ENCODE assay signal across 1 cellular context in genomic region chr10:14879801-14880193, GRCh38.
A peak's percentile ranks its signal among the peaks of the same experiment; 100 is the strongest.
TF ChIP-seq lines count a peak whose summit lies in the region.

No MANE protein-coding gene starts in this region.

TF ChIP-seq in K562, 482 proteins besides CTCF, POLR2A, EP300 and RAD21:
- no peak for TF ChIP-seq DDX20 (tag; IDR thresholded peaks at IDR 0.05; ENCODE audit: low read depth)
- TF ChIP-seq, protein P1, sequence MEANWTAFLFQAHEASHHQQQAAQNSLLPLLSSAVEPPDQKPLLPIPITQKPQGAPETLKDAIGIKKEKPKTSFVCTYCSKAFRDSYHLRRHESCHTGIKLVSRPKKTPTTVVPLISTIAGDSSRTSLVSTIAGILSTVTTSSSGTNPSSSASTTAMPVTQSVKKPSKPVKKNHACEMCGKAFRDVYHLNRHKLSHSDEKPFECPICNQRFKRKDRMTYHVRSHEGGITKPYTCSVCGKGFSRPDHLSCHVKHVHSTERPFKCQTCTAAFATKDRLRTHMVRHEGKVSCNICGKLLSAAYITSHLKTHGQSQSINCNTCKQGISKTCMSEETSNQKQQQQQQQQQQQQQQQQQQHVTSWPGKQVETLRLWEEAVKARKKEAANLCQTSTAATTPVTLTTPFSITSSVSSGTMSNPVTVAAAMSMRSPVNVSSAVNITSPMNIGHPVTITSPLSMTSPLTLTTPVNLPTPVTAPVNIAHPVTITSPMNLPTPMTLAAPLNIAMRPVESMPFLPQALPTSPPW (CRISPR knock-in tag; IDR thresholded peaks at IDR 0.05): 0 out of 2 replicates have a peak, but pooled peaks have one; percentile 10
- TF ChIP-seq ZNF707 (CRISPR knock-in tag; conservative IDR thresholded peaks at IDR 0.05): no peak
- TF ChIP-seq NR2F6 (CRISPR knock-in tag; IDR thresholded peaks at IDR 0.05): no peak
